In genomic region chr21:33931799-33932390, GRCh38 we compare ENCODE assay signal across 8 cellular contexts. TPM values are rescaled to one million over a fixed set of nuclear protein-coding genes. Genes with fewer than 3 reads are reported as not detected.
DNase-seq lines count a peak whose midpoint lies in the region; ATAC-seq and TF ChIP-seq lines count a peak whose summit lies in the region.

No MANE protein-coding gene starts in this region.

- H3K27ac ChIP-seq in hepatocyte: peak overlapping the region; percentile 97

- no peaks in the 10 kb centered on the region for H4K20me1 ChIP-seq in hepatocyte (ENCODE audit: insufficient read depth, poor library complexity, severe bottlenecking)

- peak; percentile 80 for DNase-seq in activated CD4-positive, alpha-beta T cell treated with anti-CD3 and anti-CD28 coated beads, Interleukin-2, amount 10 ng/mL, durations not matched to agents 24 days and 14 days
- DNase-seq in activated CD4-positive, alpha-beta T cell treated with anti-CD3 and anti-CD28 coated beads for 48 hours: no peak
- DNase-seq in activated T-helper 1 cell treated with anti-CD3 and anti-CD28 coated beads, Interleukin-12 subunit alpha, Interleukin-12 subunit beta, Interleukin-2, Interleukin-4 antibody, amounts not matched to agents 30 ng/mL and 10 ng/mL and 1 ng/mL, durations not matched to agents 14 hours and 24 hours and 36 hours (ENCODE audit: low spot score): no peak
- DNase-seq in hepatocyte (ENCODE audit: low spot score) (no peak), glomerular visceral epithelial cell (ENCODE audit: extremely low spot score) (no peak), NCI-H2171 (lab: John Stamatoyannopoulos, UW) (no peak)

- peaks cover 42% of the 10 kb centered on the region for H3K4me1 Mint-ChIP-seq in activated CD4-positive, alpha-beta T cell treated with anti-CD3 and anti-CD28 coated beads, Interleukin-2, amount 10 ng/mL, durations not matched to agents 24 days and 14 days
- peaks cover 46% of the 10 kb centered on the region for H3K4me1 Mint-ChIP-seq in activated T-helper 1 cell treated with anti-CD3 and anti-CD28 coated beads, Interleukin-12 subunit alpha, Interleukin-12 subunit beta, Interleukin-2, Interleukin-4 antibody, amounts not matched to agents 30 ng/mL and 10 ng/mL and 1 ng/mL, durations not matched to agents 14 hours and 24 hours and 36 hours (ENCODE audit: low read depth)
- peaks cover 10% of the 10 kb centered on the region for H3K4me1 Mint-ChIP-seq in stimulated activated memory B cell treated with anti-CD40 and anti-IgM and Interleukin-4, amounts not matched to agents 10 μg/mL and 1 μg/mL and 100 μg/mL, for 72 hours

- H3K36me3 Mint-ChIP-seq in activated CD4-positive, alpha-beta T cell treated with anti-CD3 and anti-CD28 coated beads, Interleukin-2, amount 10 ng/mL, durations not matched to agents 24 days and 14 days (ENCODE audit: low read depth): peaks cover 13% of the 10 kb centered on the region
- H3K36me3 Mint-ChIP-seq in activated T-helper 1 cell treated with anti-CD3 and anti-CD28 coated beads, Interleukin-12 subunit alpha, Interleukin-12 subunit beta, Interleukin-2, Interleukin-4 antibody, amounts not matched to agents 30 ng/mL and 10 ng/mL and 1 ng/mL, durations not matched to agents 14 hours and 24 hours and 36 hours (ENCODE audit: low read depth): peaks cover 15% of the 10 kb centered on the region
- H3K36me3 Mint-ChIP-seq in stimulated activated memory B cell treated with anti-CD40 and anti-IgM and Interleukin-4, amounts not matched to agents 10 μg/mL and 1 μg/mL and 100 μg/mL, for 72 hours: no peaks in the 10 kb centered on the region

- H3K9me2 ChIP-seq in hepatocyte (replicated peaks; ENCODE audit: insufficient read depth): no peaks in the 10 kb centered on the region

- peaks cover 31% of the 10 kb centered on the region for H3K79me2 ChIP-seq in hepatocyte

- intact Hi-C loops in activated CD4-positive, alpha-beta T cell treated with anti-CD3 and anti-CD28 coated beads, Interleukin-2, amount 10 ng/mL, durations not matched to agents 24 days and 14 days (cut with micrococcal nuclease): loop anchor here (2.0 kb wide), 3 partner anchors 15 to 45 kb away; partner anchors contain the start of gene ATP5PO
- intact Hi-C loops in activated T-helper 1 cell treated with anti-CD3 and anti-CD28 coated beads, Interleukin-12 subunit alpha, Interleukin-12 subunit beta, Interleukin-2, Interleukin-4 antibody, amounts not matched to agents 30 ng/mL and 10 ng/mL and 1 ng/mL, durations not matched to agents 14 hours and 24 hours and 36 hours (cut with micrococcal nuclease): loop anchor here (2.0 kb wide), 1 partner anchor 15 kb away; no protein-coding TSS in a partner anchor

- H3K27me3 ChIP-seq in hepatocyte: no peaks in the 10 kb centered on the region

- ATAC-seq in stimulated activated memory B cell treated with anti-CD40 and anti-IgM and Interleukin-4, amounts not matched to agents 10 μg/mL and 1 μg/mL and 100 μg/mL, for 72 hours: no peak
- no peak for ATAC-seq in GM18861 (IDR thresholded peaks at IDR 0.05; ENCODE audit: unreplicated experiment)

- WGBS in hepatocyte (ENCODE audit: low lambda C conversion rate, missing lambda C conversion rate): 78% methylated on average over 10 of the region's 10 CpGs

- H3K27me3 Mint-ChIP-seq in activated CD4-positive, alpha-beta T cell treated with anti-CD3 and anti-CD28 coated beads, Interleukin-2, amount 10 ng/mL, durations not matched to agents 24 days and 14 days: no peaks in the 10 kb centered on the region
- H3K27me3 Mint-ChIP-seq in activated T-helper 1 cell treated with anti-CD3 and anti-CD28 coated beads, Interleukin-12 subunit alpha, Interleukin-12 subunit beta, Interleukin-2, Interleukin-4 antibody, amounts not matched to agents 30 ng/mL and 10 ng/mL and 1 ng/mL, durations not matched to agents 14 hours and 24 hours and 36 hours (ENCODE audit: insufficient read depth): no peaks in the 10 kb centered on the region
- H3K27me3 Mint-ChIP-seq in stimulated activated memory B cell treated with anti-CD40 and anti-IgM and Interleukin-4, amounts not matched to agents 10 μg/mL and 1 μg/mL and 100 μg/mL, for 72 hours: no peaks in the 10 kb centered on the region

- no peak for TF ChIP-seq CTCF in hepatocyte (IDR thresholded peaks at IDR 0.05; ENCODE audit: poor library complexity)

- H3K9me3 ChIP-seq in hepatocyte (ENCODE audit: low read depth): no peaks in the 10 kb centered on the region

- H3K4me1 ChIP-seq in hepatocyte (ENCODE audit: insufficient read depth): peaks cover 10% of the 10 kb centered on the region

- peak overlapping the region; percentile 96 for H2AFZ ChIP-seq in hepatocyte

- H3K4me2 ChIP-seq in hepatocyte: peak overlapping the region; percentile 82

- peak overlapping the region; percentile 99 for H3K27ac Mint-ChIP-seq in activated CD4-positive, alpha-beta T cell treated with anti-CD3 and anti-CD28 coated beads, Interleukin-2, amount 10 ng/mL, durations not matched to agents 24 days and 14 days
- peak overlapping the region; percentile 94 for H3K27ac Mint-ChIP-seq in activated T-helper 1 cell treated with anti-CD3 and anti-CD28 coated beads, Interleukin-12 subunit alpha, Interleukin-12 subunit beta, Interleukin-2, Interleukin-4 antibody, amounts not matched to agents 30 ng/mL and 10 ng/mL and 1 ng/mL, durations not matched to agents 14 hours and 24 hours and 36 hours
- peak overlapping the region; percentile 85 for H3K27ac Mint-ChIP-seq in stimulated activated memory B cell treated with anti-CD40 and anti-IgM and Interleukin-4, amounts not matched to agents 10 μg/mL and 1 μg/mL and 100 μg/mL, for 72 hours

- no peaks in the 10 kb centered on the region for H3K9me3 Mint-ChIP-seq in activated CD4-positive, alpha-beta T cell treated with anti-CD3 and anti-CD28 coated beads, Interleukin-2, amount 10 ng/mL, durations not matched to agents 24 days and 14 days
- no peaks in the 10 kb centered on the region for H3K9me3 Mint-ChIP-seq in activated T-helper 1 cell treated with anti-CD3 and anti-CD28 coated beads, Interleukin-12 subunit alpha, Interleukin-12 subunit beta, Interleukin-2, Interleukin-4 antibody, amounts not matched to agents 30 ng/mL and 10 ng/mL and 1 ng/mL, durations not matched to agents 14 hours and 24 hours and 36 hours
- H3K9me3 Mint-ChIP-seq in stimulated activated memory B cell treated with anti-CD40 and anti-IgM and Interleukin-4, amounts not matched to agents 10 μg/mL and 1 μg/mL and 100 μg/mL, for 72 hours: no peaks in the 10 kb centered on the region

- H3K4me3 Mint-ChIP-seq in activated CD4-positive, alpha-beta T cell treated with anti-CD3 and anti-CD28 coated beads, Interleukin-2, amount 10 ng/mL, durations not matched to agents 24 days and 14 days: peak overlapping the region; percentile 94
- H3K4me3 Mint-ChIP-seq in activated T-helper 1 cell treated with anti-CD3 and anti-CD28 coated beads, Interleukin-12 subunit alpha, Interleukin-12 subunit beta, Interleukin-2, Interleukin-4 antibody, amounts not matched to agents 30 ng/mL and 10 ng/mL and 1 ng/mL, durations not matched to agents 14 hours and 24 hours and 36 hours: peak overlapping the region; percentile 97
- H3K4me3 Mint-ChIP-seq in stimulated activated memory B cell treated with anti-CD40 and anti-IgM and Interleukin-4, amounts not matched to agents 10 μg/mL and 1 μg/mL and 100 μg/mL, for 72 hours: peak overlapping the region; percentile 77

- H3K36me3 ChIP-seq in hepatocyte (replicated peaks; ENCODE audit: insufficient read depth, low read depth): no peaks in the 10 kb centered on the region

- peak overlapping the region; percentile 72 for H3K4me3 ChIP-seq in hepatocyte

RNA-seq across cellular contexts. Expression of gene ATP5PO, which starts 16.3 kb away (rescaled TPM):
- 172 and 194 TPM in 2 replicates for total RNA-seq in activated CD4-positive, alpha-beta T cell treated with anti-CD3 and anti-CD28 coated beads, Interleukin-2, amount 10 ng/mL, durations not matched to agents 24 days and 14 days
- total RNA-seq in activated T-helper 1 cell treated with anti-CD3 and anti-CD28 coated beads, Interleukin-12 subunit alpha, Interleukin-12 subunit beta, Interleukin-2, Interleukin-4 antibody, amounts not matched to agents 30 ng/mL and 10 ng/mL and 1 ng/mL, durations not matched to agents 14 hours and 24 hours and 36 hours: 168 and 176 TPM in 2 replicates
- total RNA-seq in hepatocyte: 208 and 215 TPM in 2 replicates
- 311 and 354 TPM in 2 replicates for polyA plus RNA-seq in hepatocyte
